Comparison of ENCODE assay signal across 10 cellular contexts in the genomic region with DNA sequence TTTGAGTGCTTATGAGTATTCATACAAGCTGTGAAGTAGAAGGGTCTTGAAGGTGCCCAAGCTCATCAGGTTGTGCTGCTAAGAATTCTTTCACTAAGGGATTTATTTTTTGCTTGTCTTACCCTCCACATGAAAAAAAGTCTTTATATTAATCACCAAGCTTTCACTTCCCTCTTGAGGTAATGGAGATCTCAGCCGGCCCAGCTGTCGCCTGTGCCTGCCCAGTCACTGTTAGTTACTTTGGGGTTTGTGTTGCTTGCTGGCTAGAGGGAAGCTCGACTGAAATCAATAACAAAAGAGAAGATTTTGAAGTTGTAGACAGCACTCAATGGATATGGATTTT. TPM values are rescaled to one million over a fixed set of nuclear protein-coding genes. Genes with fewer than 3 reads are reported as not detected.
DNase-seq lines count a peak whose midpoint lies in the region; ATAC-seq and TF ChIP-seq lines count a peak whose summit lies in the region.
"Had no signal": no experiment of that assay in that cellular context is flagged by ENCODE, and none has a peak within 500 bp of the region (broad histone marks: within the 10 kb centered on the region; RNA-seq: fewer than 3 reads in every experiment).

No MANE protein-coding gene starts in this region.

- H3K4me3 ChIP-seq in SU-DHL-6 (ENCODE audit: insufficient read depth, low read length, poor library complexity, severe bottlenecking) (no peak overlapping the region), stomach (no peak overlapping the region), mucosa of descending colon (no peak overlapping the region)
- H3K4me3 ChIP-seq: cardiac muscle cell, uterus had no signal

- no peak overlapping the region for H3K27ac ChIP-seq in SU-DHL-6 (ENCODE audit: low read depth, low read length)
- H3K27ac ChIP-seq in stomach, result no peak overlapping the region
- H3K27ac ChIP-seq: cardiac muscle cell, uterus had no signal

- WGBS in stomach, 5 donors, result 49 to 57% (median 54%) methylated on average over 3 of the region's 3 CpGs

- no peak overlapping the region for H3K27ac Mint-ChIP-seq in chondrocyte (ENCODE audit: unreplicated experiment)

- DNase-seq in chondrocyte (ENCODE audit: low spot score) (no peak), amniotic stem cell (lab: John Stamatoyannopoulos, UW) (no peak), stomach (no peak), mucosa of descending colon (no peak)
- DNase-seq: uterus had no signal

- peak overlapping the region; percentile 34 for H2AFZ ChIP-seq in SU-DHL-6 (ENCODE audit: low read depth, low read length, severe bottlenecking)

- H3K9ac ChIP-seq in SU-DHL-6 (ENCODE audit: low read length), result no peak overlapping the region

- no peak overlapping the region for H3K4me3 Mint-ChIP-seq in chondrocyte (ENCODE audit: unreplicated experiment)

- no peak for TF ChIP-seq EP300 in stomach (IDR thresholded peaks at IDR 0.05)

- H3K36me3 ChIP-seq in SU-DHL-6 (ENCODE audit: low read length) (no peaks in the 10 kb centered on the region), stomach (no peaks in the 10 kb centered on the region), mucosa of descending colon (ENCODE audit: low read depth) (no peaks in the 10 kb centered on the region)
- H3K36me3 ChIP-seq: cardiac muscle cell, uterus had no signal

- H3K27me3 Mint-ChIP-seq in chondrocyte (ENCODE audit: low read depth), result no peaks in the 10 kb centered on the region

- ATAC-seq in GM18858 (IDR thresholded peaks at IDR 0.05; ENCODE audit: unreplicated experiment) (peak; percentile 99), GM21515 (IDR thresholded peaks at IDR 0.05; ENCODE audit: unreplicated experiment) (peak; percentile 98), HG03159 (IDR thresholded peaks at IDR 0.05; ENCODE audit: unreplicated experiment) (peak; percentile 98), mucosa of descending colon (no peak)

- no peaks in the 10 kb centered on the region for H3K79me2 ChIP-seq in SU-DHL-6 (ENCODE audit: insufficient read depth, low read length)

- H3K27me3 ChIP-seq in SU-DHL-6 (ENCODE audit: low read length) (no peaks in the 10 kb centered on the region), stomach (no peaks in the 10 kb centered on the region)
- H3K27me3 ChIP-seq: cardiac muscle cell, uterus had no signal

- H3K4me1 ChIP-seq in stomach (no peaks in the 10 kb centered on the region), mucosa of descending colon (ENCODE audit: low read depth) (no peaks in the 10 kb centered on the region)
- H3K4me1 ChIP-seq: uterus had no signal

- intact Hi-C loops in stomach (cut with DNase I; ENCODE audit: low total_unique reads), result no loop called here
- intact Hi-C loops in mucosa of descending colon (cut with DNase I, micrococcal nuclease), result no loop called here

- peaks cover 5% of the 10 kb centered on the region for H3K9me3 Mint-ChIP-seq in chondrocyte (ENCODE audit: low read depth)

- TF ChIP-seq POLR2A in stomach (IDR thresholded peaks at IDR 0.05), result no peak

- H3K4me2 ChIP-seq in SU-DHL-6 (ENCODE audit: low read depth, low read length, poor library complexity, severe bottlenecking), result no peak overlapping the region

- H4K20me1 ChIP-seq in SU-DHL-6 (ENCODE audit: low read depth, low read length), result no peaks in the 10 kb centered on the region

- no peaks in the 10 kb centered on the region for H3K36me3 Mint-ChIP-seq in chondrocyte (ENCODE audit: low read depth)

- TF ChIP-seq CTCF in SU-DHL-6 (IDR thresholded peaks at IDR 0.05; ENCODE audit: insufficient read depth, low read length, poor library complexity, severe bottlenecking), result no peak
- no peak for TF ChIP-seq CTCF in chondrocyte (IDR thresholded peaks at IDR 0.05)
- no peak for TF ChIP-seq CTCF in stomach (IDR thresholded peaks at IDR 0.05)
- no peak for TF ChIP-seq CTCF in mucosa of descending colon (IDR thresholded peaks at IDR 0.05)

- H3K9me2 ChIP-seq in SU-DHL-6 (replicated peaks; ENCODE audit: insufficient read depth, low read length), result no peaks in the 10 kb centered on the region

- H3K9me3 ChIP-seq in SU-DHL-6 (ENCODE audit: insufficient read depth, low read length) (no peaks in the 10 kb centered on the region), stomach (no peaks in the 10 kb centered on the region), mucosa of descending colon (no peaks in the 10 kb centered on the region)
- H3K9me3 ChIP-seq: uterus had no signal

- H3K4me1 Mint-ChIP-seq in chondrocyte (ENCODE audit: low read depth), result no peaks in the 10 kb centered on the region

- H3F3A ChIP-seq in SU-DHL-6 (ENCODE audit: insufficient read depth), result no peaks in the 10 kb centered on the region

RNA-seq across cellular contexts. Expression of gene MC2R, which starts 21.9 kb away (rescaled TPM):
- total RNA-seq in chondrocyte (not detected in 3 replicates), stomach (not detected), mucosa of descending colon (not detected)
- polyA plus RNA-seq in stomach, result under 1 TPM in 1 of 3 donors, not detected in 2; 0.46 TPM
- total RNA-seq: cardiac muscle cell, uterus had no signal
- polyA plus RNA-seq: cardiac muscle cell had no signal
